Comparison of ENCODE assay signal across 8 cellular contexts in genomic region chr2:47344890-47345583, GRCh38. TPM values are rescaled to one million over a fixed set of nuclear protein-coding genes. Genes with fewer than 3 reads are reported as not detected.
A peak's percentile ranks its signal among the peaks of the same experiment; 100 is the strongest.
DNase-seq lines count a peak whose midpoint lies in the region; ATAC-seq, FAIRE-seq and TF ChIP-seq lines count a peak whose summit lies in the region.

No MANE protein-coding gene starts in this region.

- no peaks in the 10 kb centered on the region for H3K9me2 ChIP-seq in GM23338 (ENCODE audit: insufficient read depth)

- H3K36me3 Mint-ChIP-seq in GM23338 (ENCODE audit: low read depth), result peaks cover 26% of the 10 kb centered on the region
- no peaks in the 10 kb centered on the region for H3K36me3 Mint-ChIP-seq in T-helper 2 cell treated with Interferon-gamma antibody and Interleukin-4, amounts not matched to agents 5 μg/mL and 100 μg/mL, for 36 hours (ENCODE audit: low read depth)

- H3K27ac ChIP-seq in GM23338 (ENCODE audit: low read depth) (peak overlapping the region; percentile 100), kidney (ENCODE audit: low read depth in 2 of 2, low read length in 2 of 2) (peak overlapping the region; percentile 92 to 95), stomach (peak overlapping the region; percentile 77 to 89 (median 81))

- no peaks in the 10 kb centered on the region for H4K20me1 ChIP-seq in GM23338 (replicated peaks; ENCODE audit: insufficient read depth)

- no peaks in the 10 kb centered on the region; the same call in 2 of the 3 replicates for H3K9me3 Mint-ChIP-seq in GM23338
- H3K9me3 Mint-ChIP-seq in T-helper 2 cell treated with Interferon-gamma antibody and Interleukin-4, amounts not matched to agents 5 μg/mL and 100 μg/mL, for 36 hours, result no peaks in the 10 kb centered on the region

- H3K27me3 ChIP-seq in GM23338 (ENCODE audit: insufficient read depth) (no peaks in the 10 kb centered on the region), stomach (no peaks in the 10 kb centered on the region)

- peaks cover 33% of the 10 kb centered on the region for H3K4me1 Mint-ChIP-seq in GM23338
- peaks cover 5% of the 10 kb centered on the region for H3K4me1 Mint-ChIP-seq in T-helper 2 cell treated with Interferon-gamma antibody and Interleukin-4, amounts not matched to agents 5 μg/mL and 100 μg/mL, for 36 hours (ENCODE audit: low read depth)

- no peak for FAIRE-seq in kidney (lab: Jason Lieb, UNC)

- H3K9me3 ChIP-seq in kidney (ENCODE audit: control insufficient read depth in 1 of 2, low read length in 2 of 2) (no peaks in the 10 kb centered on the region), stomach (no peaks in the 10 kb centered on the region)

- ATAC-seq in GM23338 (peak; percentile 98), GM21737 (IDR thresholded peaks at IDR 0.05; ENCODE audit: unreplicated experiment) (no peak), GM19328 (IDR thresholded peaks at IDR 0.05; ENCODE audit: unreplicated experiment) (no peak)

- H3K9ac ChIP-seq in kidney (ENCODE audit: low read length in 2 of 2), result peak overlapping the region; percentile 5 to 49

- peak overlapping the region; percentile 100 for H3K27ac Mint-ChIP-seq in GM23338
- H3K27ac Mint-ChIP-seq in T-helper 2 cell treated with Interferon-gamma antibody and Interleukin-4, amounts not matched to agents 5 μg/mL and 100 μg/mL, for 36 hours, result no peak overlapping the region

- peaks cover 27% of the 10 kb centered on the region for H3K4me1 ChIP-seq in GM23338 (ENCODE audit: insufficient read depth)
- H3K4me1 ChIP-seq in kidney (ENCODE audit: control insufficient read depth in 1 of 2, insufficient read depth in 1 of 2, low read depth in 1 of 2, low read length in 2 of 2), result peaks cover 18 to 20% of the 10 kb centered on the region in 2 donors
- peaks cover 21 to 54% (median 38%) of the 10 kb centered on the region in 4 donors for H3K4me1 ChIP-seq in stomach

- intact Hi-C loops in kidney (cut with DNase I) (no loop called here), stomach (cut with DNase I; ENCODE audit: low total_unique reads) (no loop called here)

- no peak for TF ChIP-seq POLR2A in stomach (IDR thresholded peaks at IDR 0.05)

- H3K4me2 ChIP-seq in GM23338, result peak overlapping the region; percentile 73

- 2 to 8% (median 7%) methylated on average over 13 of the region's 13 CpGs for WGBS in stomach, 5 donors

- H3K27me3 Mint-ChIP-seq in GM23338 (ENCODE audit: insufficient read depth, low read depth, poor library complexity), result peaks cover 15% of the 10 kb centered on the region
- H3K27me3 Mint-ChIP-seq in T-helper 2 cell treated with Interferon-gamma antibody and Interleukin-4, amounts not matched to agents 5 μg/mL and 100 μg/mL, for 36 hours (ENCODE audit: low read depth), result peaks cover 23% of the 10 kb centered on the region

- no peak overlapping the region for H2AFZ ChIP-seq in GM23338

- H3K4me3 ChIP-seq in GM23338 (peak overlapping the region; percentile 52), choroid plexus epithelial cell (ENCODE audit: low read depth, low read length) (peak overlapping the region; percentile 43), kidney (ENCODE audit: low read length in 2 of 2) (peak overlapping the region; percentile 68 to 76), stomach (peak overlapping the region; percentile 29 to 42 (median 38))

- H3K79me2 ChIP-seq in GM23338 (replicated peaks; ENCODE audit: insufficient read depth), result peaks cover 13% of the 10 kb centered on the region

- peak; percentile 99 for DNase-seq in GM23338 (ENCODE audit: low spot score)
- DNase-seq in NCI-H510A treated with DMSO at 0.1 percent for 48 hours (lab: John Stamatoyannopoulos, UW), result peak; percentile 99
- DNase-seq in choroid plexus epithelial cell (ENCODE audit: low read depth), result no peak
- peak; percentile 93 for DNase-seq in kidney
- peak; percentile 88 for DNase-seq in stomach
- no peak for DNase-seq in T-helper 2 cell treated with Interferon-gamma antibody and Interleukin-4, amounts not matched to agents 5 μg/mL and 100 μg/mL, for 36 hours (ENCODE audit: low spot score)

- TF ChIP-seq CTCF in GM23338 (conservative IDR thresholded peaks at IDR 0.05; ENCODE audit: low read depth in 2 of 2), result no peak
- no peak for TF ChIP-seq CTCF in choroid plexus epithelial cell (conservative IDR thresholded peaks at IDR 0.05; ENCODE audit: low read depth, low read length)
- no peak for TF ChIP-seq CTCF in kidney (IDR thresholded peaks at IDR 0.05; ENCODE audit: borderline replicate concordance, extremely low read depth, insufficient read depth)
- peak in 5 of 7 experiments; percentile 6 to 49 (median 33) for TF ChIP-seq CTCF in stomach (IDR thresholded peaks at IDR 0.05)

- H3F3A ChIP-seq in GM23338 (replicated peaks; ENCODE audit: low read depth), result peaks cover 5% of the 10 kb centered on the region; the same call in 1 of the 2 replicates

- no peak for TF ChIP-seq EP300 in stomach (IDR thresholded peaks at IDR 0.05)

- peak overlapping the region; percentile 80 for H3K4me3 Mint-ChIP-seq in GM23338
- H3K4me3 Mint-ChIP-seq in T-helper 2 cell treated with Interferon-gamma antibody and Interleukin-4, amounts not matched to agents 5 μg/mL and 100 μg/mL, for 36 hours, result no peak overlapping the region

- no peaks in the 10 kb centered on the region for H3K36me3 ChIP-seq in GM23338 (ENCODE audit: insufficient read depth)
- H3K36me3 ChIP-seq in kidney (ENCODE audit: control insufficient read depth in 1 of 2, insufficient read depth in 2 of 2, low read length in 2 of 2), result no peaks in the 10 kb centered on the region
- no peaks in the 10 kb centered on the region for H3K36me3 ChIP-seq in stomach

TF ChIP-seq in GM23338, 12 proteins besides CTCF, POLR2A, EP300 and RAD21 (continues in another document):
- TF ChIP-seq CREB1 (CRISPR knock-in tag; IDR thresholded peaks at IDR 0.05; ENCODE audit: low read depth) (no peak), POLR2AphosphoS5 (IDR thresholded peaks at IDR 0.05; ENCODE audit: low read depth) (peak; percentile 74)

RNA-seq across cellular contexts. Expression of gene EPCAM, which starts 24.1 kb away (rescaled TPM):
- 183 and 260 TPM in 2 replicates for total RNA-seq in GM23338 (2014; rRNA removed; shearing (Covaris generic))
- polyA plus RNA-seq in GM23338 (2016; fragmentation: Nextera tagmentation; extraction: Ambion mirVana), result 387 and 411 TPM in 2 replicates
- 229 TPM for total RNA-seq in kidney
- polyA plus RNA-seq in kidney (ENCODE audit: insufficient read depth, low read depth, low replicate concordance), result 298 TPM
- total RNA-seq in stomach, result 100 to 1,000 TPM in 3 of 5 donors, 10 to 100 TPM in 2; 19.3 to 509 (median 119) TPM
- 10 to 100 TPM; 24.6 to 82.9 (median 73.9) TPM for polyA plus RNA-seq in stomach

RNA-seq across cellular contexts. Expression of gene MSH2, which starts 57.9 kb away (rescaled TPM):
- 249 and 261 TPM in 2 replicates for total RNA-seq in GM23338 (2014; rRNA removed; shearing (Covaris generic))
- polyA plus RNA-seq in GM23338 (2016; fragmentation: Nextera tagmentation; extraction: Ambion mirVana) (130 and 156 TPM in 2 replicates), kidney (ENCODE audit: insufficient read depth, low read depth, low replicate concordance) (7.2 TPM), stomach (1 to 10 TPM; 5.7 to 8.1 (median 6.2) TPM)
- total RNA-seq in kidney (17.0 TPM), stomach (10 to 100 TPM in 3 of 5 donors, 1 to 10 TPM in 2; 3.1 to 31.5 (median 13.8) TPM)

Comparison
In these comparisons a context has a peak if more than half of its experiments do, and no peak if none do; other contexts are left out.
1. DNase-seq: peak in GM23338 (single experiment), NCI-H510A treated with DMSO at 0.1 percent for 48 hours (single experiment), kidney (single experiment) and stomach (single experiment); none in choroid plexus epithelial cell (single experiment) and T-helper 2 cell treated with Interferon-gamma antibody and Interleukin-4, amounts not matched to agents 5 μg/mL and 100 μg/mL, for 36 hours (single experiment).
2. CTCF ChIP-seq: peak in stomach (5 of 7); none in GM23338 (0 of 2), choroid plexus epithelial cell (single experiment) and kidney (single experiment).
3. Peak in every context shown above with its lines, with median percentiles within 50 percentile points of each other: H3K27ac ChIP-seq and H3K4me3 ChIP-seq.